7 cellular contexts compared by ENCODE assay signal in genomic region chr2:238287702-238288649, GRCh38. TPM values are rescaled to one million over a fixed set of nuclear protein-coding genes. Genes with fewer than 3 reads are reported as not detected.
DNase-seq lines count a peak whose midpoint lies in the region; ATAC-seq, FAIRE-seq and TF ChIP-seq lines count a peak whose summit lies in the region.

PER2 (minus strand) TSS chr2:238288610; CDS start chr2:238277936, 10,674 bp downstream.

- TF ChIP-seq CTCF in kidney (IDR thresholded peaks at IDR 0.05; ENCODE audit: borderline replicate concordance, extremely low read depth, insufficient read depth): no peak
- no peak for TF ChIP-seq CTCF in spleen (IDR thresholded peaks at IDR 0.05 in 8 of 11, conservative IDR thresholded peaks at IDR 0.05 in 3 of 11)

- intact Hi-C loops in kidney (cut with DNase I): no loop called here
- intact Hi-C loops in spleen (cut with DNase I; ENCODE audit: low total_unique reads): no loop called here

- H3K27me3 Mint-ChIP-seq in IgD-negative memory B cell: no peaks in the 10 kb centered on the region
- H3K27me3 Mint-ChIP-seq in T-helper 2 cell treated with Interferon-gamma antibody and Interleukin-4, amounts not matched to agents 5 μg/mL and 100 μg/mL, for 36 hours (ENCODE audit: low read depth): no peaks in the 10 kb centered on the region
- H3K27me3 Mint-ChIP-seq in central memory CD8-positive, alpha-beta T cell: no peaks in the 10 kb centered on the region

- no peaks in the 10 kb centered on the region for H3K27me3 ChIP-seq in spleen (replicated peaks in 1 of 7)

- peak; percentile 83 for DNase-seq in GM04504 (ENCODE audit: low read depth)
- peak; percentile 25 for DNase-seq in T-helper 2 cell treated with Interferon-gamma antibody and Interleukin-4, amounts not matched to agents 5 μg/mL and 100 μg/mL, for 36 hours (ENCODE audit: low spot score)
- peak; percentile 28 to 32 for DNase-seq in central memory CD8-positive, alpha-beta T cell (ENCODE audit: low spot score in 2 of 2)
- peak; percentile 90 for DNase-seq in kidney
- DNase-seq in spleen: peak; percentile 94

- H3K36me3 ChIP-seq in kidney (ENCODE audit: control insufficient read depth in 1 of 2, insufficient read depth in 2 of 2, low read length in 2 of 2): no peaks in the 10 kb centered on the region
- no peaks in the 10 kb centered on the region for H3K36me3 ChIP-seq in spleen

- ATAC-seq in GM21528 (IDR thresholded peaks at IDR 0.05; ENCODE audit: low FRiP score, unreplicated experiment): peak; percentile 38
- peak; percentile 5 for ATAC-seq in central memory CD8-positive, alpha-beta T cell (replicated peaks; ENCODE audit: extremely low read depth, poor library complexity, severe bottlenecking)

- peak within 1 kb of the TSS; percentile 91 to 98 (median 96) for H3K4me3 Mint-ChIP-seq in IgD-negative memory B cell
- H3K4me3 Mint-ChIP-seq in T-helper 2 cell treated with Interferon-gamma antibody and Interleukin-4, amounts not matched to agents 5 μg/mL and 100 μg/mL, for 36 hours: peak within 1 kb of the TSS; percentile 96
- H3K4me3 Mint-ChIP-seq in central memory CD8-positive, alpha-beta T cell: peak within 1 kb of the TSS; percentile 85

- H3K4me3 ChIP-seq in kidney (ENCODE audit: low read length in 2 of 2) (peak within 1 kb of the TSS; percentile 80 to 83), spleen (peak within 1 kb of the TSS; percentile 70 to 94 (median 82))

- 1 to 10% (median 3%) methylated on average over 9 to 65 of the region's 65 CpGs for WGBS in spleen, 5 donors

- H3K27ac ChIP-seq in kidney (ENCODE audit: low read depth in 2 of 2, low read length in 2 of 2) (peak within 1 kb of the TSS; percentile 91 to 92), spleen (peak within 1 kb of the TSS; percentile 61 to 94 (median 90))

- peak within 1 kb of the TSS; percentile 86 to 98 (median 94) for H3K27ac Mint-ChIP-seq in IgD-negative memory B cell
- H3K27ac Mint-ChIP-seq in T-helper 2 cell treated with Interferon-gamma antibody and Interleukin-4, amounts not matched to agents 5 μg/mL and 100 μg/mL, for 36 hours: peak within 1 kb of the TSS; percentile 97
- H3K27ac Mint-ChIP-seq in central memory CD8-positive, alpha-beta T cell (ENCODE audit: low read depth): peak within 1 kb of the TSS; percentile 98

- FAIRE-seq in kidney (lab: Jason Lieb, UNC): no peak

- no peaks in the 10 kb centered on the region for H3K9me3 Mint-ChIP-seq in IgD-negative memory B cell
- H3K9me3 Mint-ChIP-seq in T-helper 2 cell treated with Interferon-gamma antibody and Interleukin-4, amounts not matched to agents 5 μg/mL and 100 μg/mL, for 36 hours: no peaks in the 10 kb centered on the region
- H3K9me3 Mint-ChIP-seq in central memory CD8-positive, alpha-beta T cell: no peaks in the 10 kb centered on the region

- H3K9ac ChIP-seq in kidney (ENCODE audit: low read length in 2 of 2): peak within 1 kb of the TSS; percentile 83 to 97

- H3K4me1 ChIP-seq in kidney (ENCODE audit: control insufficient read depth in 1 of 2, insufficient read depth in 1 of 2, low read depth in 1 of 2, low read length in 2 of 2) (peaks cover 27 to 43% of the 10 kb centered on the region in 2 donors), spleen (peaks cover 21 to 70% (median 50%) of the 10 kb centered on the region in 6 donors)

- peaks cover 2% of the 10 kb centered on the region for H3K36me3 Mint-ChIP-seq in IgD-negative memory B cell
- H3K36me3 Mint-ChIP-seq in T-helper 2 cell treated with Interferon-gamma antibody and Interleukin-4, amounts not matched to agents 5 μg/mL and 100 μg/mL, for 36 hours (ENCODE audit: low read depth): no peaks in the 10 kb centered on the region
- H3K36me3 Mint-ChIP-seq in central memory CD8-positive, alpha-beta T cell (ENCODE audit: insufficient read depth): peaks cover 21% of the 10 kb centered on the region

- no peaks in the 10 kb centered on the region for H3K9me3 ChIP-seq in kidney (ENCODE audit: control insufficient read depth in 1 of 2, low read length in 2 of 2)
- H3K9me3 ChIP-seq in spleen: no peaks in the 10 kb centered on the region

- peaks cover 26 to 35% (median 33%) of the 10 kb centered on the region in 3 donors for H3K4me1 Mint-ChIP-seq in IgD-negative memory B cell
- peaks cover 28% of the 10 kb centered on the region for H3K4me1 Mint-ChIP-seq in T-helper 2 cell treated with Interferon-gamma antibody and Interleukin-4, amounts not matched to agents 5 μg/mL and 100 μg/mL, for 36 hours (ENCODE audit: low read depth)
- H3K4me1 Mint-ChIP-seq in central memory CD8-positive, alpha-beta T cell: peaks cover 47% of the 10 kb centered on the region

- TF ChIP-seq POLR2A in spleen (IDR thresholded peaks at IDR 0.05): no peak

RNA-seq across cellular contexts. Expression of gene PER2, which starts in this region (rescaled TPM):
- 9.4 TPM for polyA plus RNA-seq in IgD-negative memory B cell
- 28.4 TPM for total RNA-seq in kidney
- polyA plus RNA-seq in kidney (ENCODE audit: insufficient read depth, low read depth, low replicate concordance): 1.8 TPM
- total RNA-seq in spleen: 10 to 100 TPM in 6 of 7 donors, 1 to 10 TPM in 1; 9.7 to 16.2 (median 14.8) TPM
- 1 to 10 TPM; 2.0 to 3.7 (median 2.6) TPM for polyA plus RNA-seq in spleen

Comparison
In these comparisons a context has a peak if more than half of its experiments do, and no peak if none do; other contexts are left out.
1. Peak in every context shown above with its lines: DNase-seq, ATAC-seq, H3K4me3 ChIP-seq and H3K27ac ChIP-seq.
2. DNase-seq: peak in every context shown above with its lines; median percentile 94 in spleen; 90 in kidney; 83 in GM04504; 30 in central memory CD8-positive, alpha-beta T cell; 25 in T-helper 2 cell treated with Interferon-gamma antibody and Interleukin-4, amounts not matched to agents 5 μg/mL and 100 μg/mL, for 36 hours.